ENCODE assay signal across 1 cellular context in the genomic region with DNA sequence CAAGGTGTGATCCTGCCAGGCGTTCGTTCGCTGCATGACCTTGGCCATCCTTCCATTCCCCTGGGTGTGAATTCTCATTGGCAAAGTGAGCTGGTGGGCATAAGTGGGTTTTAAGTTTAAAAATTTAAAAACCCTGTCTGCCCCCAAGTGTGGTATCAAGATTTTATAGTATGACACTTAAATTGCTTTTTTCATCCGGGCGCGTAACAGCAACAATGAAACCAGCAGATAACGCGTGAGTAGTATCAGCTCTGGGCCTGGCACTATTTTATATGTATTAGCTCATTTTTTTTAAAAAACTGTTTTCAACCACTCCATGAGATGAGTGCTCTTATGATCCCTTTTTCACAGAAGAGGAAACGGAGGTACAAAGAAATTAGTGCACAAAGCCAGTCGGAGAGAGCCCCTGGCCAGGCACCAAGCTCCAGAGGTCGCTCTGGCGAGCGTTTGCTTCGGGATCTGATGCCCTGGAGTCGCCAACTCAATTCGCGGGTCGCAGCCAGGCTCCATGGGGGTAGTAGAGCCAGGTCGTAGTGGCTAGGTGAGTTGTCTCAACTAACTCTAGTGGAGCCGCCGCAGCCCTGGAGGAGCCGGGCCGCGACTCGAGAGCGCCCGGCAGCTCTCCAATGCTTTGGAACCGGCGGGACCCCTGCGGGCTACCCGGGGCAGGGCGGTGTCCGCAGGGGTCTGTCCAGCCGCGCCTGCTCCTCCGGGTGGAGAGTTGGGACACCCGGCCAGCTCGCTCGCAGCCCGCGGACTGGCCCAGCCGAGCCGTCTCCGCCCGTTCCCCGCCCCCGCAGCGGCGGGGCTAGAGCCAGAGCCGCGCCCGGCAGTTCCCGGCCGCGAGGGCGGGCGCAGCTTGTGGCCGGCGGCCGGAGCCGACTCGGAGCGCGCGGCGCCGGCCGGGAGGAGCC.
TF ChIP-seq lines count a peak whose summit lies in the region.

A gene with protein sequence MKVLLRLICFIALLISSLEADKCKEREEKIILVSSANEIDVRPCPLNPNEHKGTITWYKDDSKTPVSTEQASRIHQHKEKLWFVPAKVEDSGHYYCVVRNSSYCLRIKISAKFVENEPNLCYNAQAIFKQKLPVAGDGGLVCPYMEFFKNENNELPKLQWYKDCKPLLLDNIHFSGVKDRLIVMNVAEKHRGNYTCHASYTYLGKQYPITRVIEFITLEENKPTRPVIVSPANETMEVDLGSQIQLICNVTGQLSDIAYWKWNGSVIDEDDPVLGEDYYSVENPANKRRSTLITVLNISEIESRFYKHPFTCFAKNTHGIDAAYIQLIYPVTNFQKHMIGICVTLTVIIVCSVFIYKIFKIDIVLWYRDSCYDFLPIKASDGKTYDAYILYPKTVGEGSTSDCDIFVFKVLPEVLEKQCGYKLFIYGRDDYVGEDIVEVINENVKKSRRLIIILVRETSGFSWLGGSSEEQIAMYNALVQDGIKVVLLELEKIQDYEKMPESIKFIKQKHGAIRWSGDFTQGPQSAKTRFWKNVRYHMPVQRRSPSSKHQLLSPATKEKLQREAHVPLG (plus strand): TSS at position 832 of the 914 bp plus-strand sequence. CDS start 14,979 bp downstream, outside the sequence.

TF ChIP-seq in HepG2, 621 proteins besides CTCF, POLR2A, EP300 and RAD21 (continued from another document and continues in another):
- TF ChIP-seq, protein P1, sequence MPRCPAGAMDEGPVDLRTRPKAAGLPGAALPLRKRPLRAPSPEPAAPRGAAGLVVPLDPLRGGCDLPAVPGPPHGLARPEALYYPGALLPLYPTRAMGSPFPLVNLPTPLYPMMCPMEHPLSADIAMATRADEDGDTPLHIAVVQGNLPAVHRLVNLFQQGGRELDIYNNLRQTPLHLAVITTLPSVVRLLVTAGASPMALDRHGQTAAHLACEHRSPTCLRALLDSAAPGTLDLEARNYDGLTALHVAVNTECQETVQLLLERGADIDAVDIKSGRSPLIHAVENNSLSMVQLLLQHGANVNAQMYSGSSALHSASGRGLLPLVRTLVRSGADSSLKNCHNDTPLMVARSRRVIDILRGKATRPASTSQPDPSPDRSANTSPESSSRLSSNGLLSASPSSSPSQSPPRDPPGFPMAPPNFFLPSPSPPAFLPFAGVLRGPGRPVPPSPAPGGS (CRISPR knock-in tag; IDR thresholded peaks at IDR 0.05) = no peak
- TF ChIP-seq GABPB1 (CRISPR knock-in tag; IDR thresholded peaks at IDR 0.05) (peak; percentile 67; the same call in 1 of the 2 replicates), ZNF510 (CRISPR knock-in tag; IDR thresholded peaks at IDR 0.05; ENCODE audit: low read depth) (peak; percentile 71; the same call in 1 of the 2 replicates), EEA1 (CRISPR knock-in tag; IDR thresholded peaks at IDR 0.05; ENCODE audit: borderline replicate concordance) (0 out of 2 replicates have a peak, but pooled peaks have one; percentile 16), ZNF451 (CRISPR knock-in tag; IDR thresholded peaks at IDR 0.05) (0 out of 2 replicates have a peak, but pooled peaks have one; percentile 34), ZNF660 (CRISPR knock-in tag; IDR thresholded peaks at IDR 0.05; ENCODE audit: borderline replicate concordance, low read depth) (no peak), KMT2A (CRISPR knock-in tag; IDR thresholded peaks at IDR 0.05) (peak; percentile 90; the same call in 1 of the 2 replicates), ZNF709 (CRISPR knock-in tag; IDR thresholded peaks at IDR 0.05) (0 out of 2 replicates have a peak, but pooled peaks have one; percentile 14), GPN1 (CRISPR knock-in tag; IDR thresholded peaks at IDR 0.05; ENCODE audit: borderline replicate concordance) (no peak), KLF12 (CRISPR knock-in tag; IDR thresholded peaks at IDR 0.05; ENCODE audit: borderline replicate concordance) (peak; percentile 82; the same call in 1 of the 2 replicates), HNRNPLL (IDR thresholded peaks at IDR 0.05; ENCODE audit: low read depth, low read length, poor library complexity, severe bottlenecking) (peak; percentile 56), ZNF234 (CRISPR knock-in tag; conservative IDR thresholded peaks at IDR 0.05) (no peak), POGZ (CRISPR knock-in tag; IDR thresholded peaks at IDR 0.05) (peak; percentile 59; the same call in 1 of the 2 replicates), ZNF530 (CRISPR knock-in tag; IDR thresholded peaks at IDR 0.05; ENCODE audit: low read depth) (no peak), ETV5 (CRISPR knock-in tag; IDR thresholded peaks at IDR 0.05; ENCODE audit: borderline replicate concordance) (0 out of 2 replicates have a peak, but pooled peaks have one; percentile 15), SP5 (CRISPR knock-in tag; IDR thresholded peaks at IDR 0.05; ENCODE audit: borderline replicate concordance, low read depth) (peak; percentile 47; the same call in 1 of the 2 replicates), TAF1 (CRISPR knock-in tag; IDR thresholded peaks at IDR 0.05) (peak; percentile 80), SRSF4 (IDR thresholded peaks at IDR 0.05; ENCODE audit: low read depth, low read length, poor library complexity, severe bottlenecking) (no peak), GABPA (IDR thresholded peaks at IDR 0.05; ENCODE audit: low read depth, low read length) (no peak), GABPA (CRISPR knock-in tag; IDR thresholded peaks at IDR 0.05; ENCODE audit: low read depth) (no peak), ZNF331 (CRISPR knock-in tag; IDR thresholded peaks at IDR 0.05) (0 out of 2 replicates have a peak, but pooled peaks have one; percentile 26), ISX (CRISPR knock-in tag; conservative IDR thresholded peaks at IDR 0.05) (0 out of 2 replicates have a peak, but pooled peaks have one; percentile 57), ZNF274 (CRISPR knock-in tag; IDR thresholded peaks at IDR 0.05) (peak; percentile 73; the same call in 1 of the 2 replicates), ZNF782 (CRISPR knock-in tag; IDR thresholded peaks at IDR 0.05; ENCODE audit: borderline replicate concordance) (peak; percentile 24; the same call in 1 of the 2 replicates), ZNF703 (CRISPR knock-in tag; IDR thresholded peaks at IDR 0.05; ENCODE audit: borderline replicate concordance) (peak; percentile 50; the same call in 1 of the 2 replicates), ARNT2 (CRISPR knock-in tag; IDR thresholded peaks at IDR 0.05; ENCODE audit: low read depth) (peak; percentile 53; the same call in 1 of the 2 replicates), SKI (IDR thresholded peaks at IDR 0.05; ENCODE audit: partially characterized antibody) (peak; percentile 58), HOXA3 (CRISPR knock-in tag; IDR thresholded peaks at IDR 0.05) (peak; percentile 75; the same call in 1 of the 2 replicates), YEATS4 (CRISPR knock-in tag; IDR thresholded peaks at IDR 0.05; ENCODE audit: borderline replicate concordance) (peak; percentile 82), SALL1 (CRISPR knock-in tag; IDR thresholded peaks at IDR 0.05) (peak; percentile 16; the same call in 1 of the 2 replicates), DMAP1 (CRISPR knock-in tag; IDR thresholded peaks at IDR 0.05) (peak; percentile 62; the same call in 1 of the 2 replicates), PCBP2 (optimal IDR thresholded peaks at IDR 0.05; ENCODE audit: low read depth, low read length, poor library complexity, severe bottlenecking) (no peak), CBX1 (IDR thresholded peaks at IDR 0.05; ENCODE audit: low read depth) (peak; percentile 60), RELA (CRISPR knock-in tag; IDR thresholded peaks at IDR 0.05) (no peak; the same call in 1 of the 2 replicates), MED1 (CRISPR knock-in tag; IDR thresholded peaks at IDR 0.05) (peak; percentile 77), GFI1 (CRISPR knock-in tag; IDR thresholded peaks at IDR 0.05; ENCODE audit: borderline replicate concordance) (peak; percentile 45; the same call in 1 of the 2 replicates), CCDC6 (CRISPR knock-in tag; IDR thresholded peaks at IDR 0.05) (peak; percentile 74; the same call in 1 of the 2 replicates), ADNP (CRISPR knock-in tag; IDR thresholded peaks at IDR 0.05) (no peak), FOSL1 (CRISPR knock-in tag; IDR thresholded peaks at IDR 0.05; ENCODE audit: borderline replicate concordance) (no peak), ZNF34 (CRISPR knock-in tag; IDR thresholded peaks at IDR 0.05; ENCODE audit: borderline replicate concordance) (0 out of 2 replicates have a peak, but pooled peaks have one; percentile 71), ZNF484 (CRISPR knock-in tag; IDR thresholded peaks at IDR 0.05; ENCODE audit: borderline replicate concordance, low read depth) (peak; percentile 60; the same call in 1 of the 2 replicates)
- TF ChIP-seq, protein P2, sequence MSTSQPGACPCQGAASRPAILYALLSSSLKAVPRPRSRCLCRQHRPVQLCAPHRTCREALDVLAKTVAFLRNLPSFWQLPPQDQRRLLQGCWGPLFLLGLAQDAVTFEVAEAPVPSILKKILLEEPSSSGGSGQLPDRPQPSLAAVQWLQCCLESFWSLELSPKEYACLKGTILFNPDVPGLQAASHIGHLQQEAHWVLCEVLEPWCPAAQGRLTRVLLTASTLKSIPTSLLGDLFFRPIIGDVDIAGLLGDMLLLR (CRISPR knock-in tag; IDR thresholded peaks at IDR 0.05) = no peak; the same call in 1 of the 2 replicates
- TF ChIP-seq, protein P3, sequence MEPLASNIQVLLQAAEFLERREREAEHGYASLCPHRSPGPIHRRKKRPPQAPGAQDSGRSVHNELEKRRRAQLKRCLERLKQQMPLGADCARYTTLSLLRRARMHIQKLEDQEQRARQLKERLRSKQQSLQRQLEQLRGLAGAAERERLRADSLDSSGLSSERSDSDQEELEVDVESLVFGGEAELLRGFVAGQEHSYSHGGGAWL (CRISPR knock-in tag; IDR thresholded peaks at IDR 0.05) = peak; percentile 49; the same call in 1 of the 2 replicates
- TF ChIP-seq, protein P4, sequence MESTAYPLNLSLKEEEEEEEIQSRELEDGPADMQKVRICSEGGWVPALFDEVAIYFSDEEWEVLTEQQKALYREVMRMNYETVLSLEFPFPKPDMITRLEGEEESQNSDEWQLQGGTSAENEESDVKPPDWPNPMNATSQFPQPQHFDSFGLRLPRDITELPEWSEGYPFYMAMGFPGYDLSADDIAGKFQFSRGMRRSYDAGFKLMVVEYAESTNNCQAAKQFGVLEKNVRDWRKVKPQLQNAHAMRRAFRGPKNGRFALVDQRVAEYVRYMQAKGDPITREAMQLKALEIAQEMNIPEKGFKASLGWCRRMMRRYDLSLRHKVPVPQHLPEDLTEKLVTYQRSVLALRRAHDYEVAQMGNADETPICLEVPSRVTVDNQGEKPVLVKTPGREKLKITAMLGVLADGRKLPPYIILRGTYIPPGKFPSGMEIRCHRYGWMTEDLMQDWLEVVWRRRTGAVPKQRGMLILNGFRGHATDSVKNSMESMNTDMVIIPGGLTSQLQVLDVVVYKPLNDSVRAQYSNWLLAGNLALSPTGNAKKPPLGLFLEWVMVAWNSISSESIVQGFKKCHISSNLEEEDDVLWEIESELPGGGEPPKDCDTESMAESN (CRISPR knock-in tag; conservative IDR thresholded peaks at IDR 0.05) = peak; percentile 41; the same call in 1 of the 2 replicates
- TF ChIP-seq, protein P5, sequence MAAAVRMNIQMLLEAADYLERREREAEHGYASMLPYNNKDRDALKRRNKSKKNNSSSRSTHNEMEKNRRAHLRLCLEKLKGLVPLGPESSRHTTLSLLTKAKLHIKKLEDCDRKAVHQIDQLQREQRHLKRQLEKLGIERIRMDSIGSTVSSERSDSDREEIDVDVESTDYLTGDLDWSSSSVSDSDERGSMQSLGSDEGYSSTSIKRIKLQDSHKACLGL (CRISPR knock-in tag; IDR thresholded peaks at IDR 0.05) = peak; percentile 24; the same call in 1 of the 2 replicates
- TF ChIP-seq, protein P6, sequence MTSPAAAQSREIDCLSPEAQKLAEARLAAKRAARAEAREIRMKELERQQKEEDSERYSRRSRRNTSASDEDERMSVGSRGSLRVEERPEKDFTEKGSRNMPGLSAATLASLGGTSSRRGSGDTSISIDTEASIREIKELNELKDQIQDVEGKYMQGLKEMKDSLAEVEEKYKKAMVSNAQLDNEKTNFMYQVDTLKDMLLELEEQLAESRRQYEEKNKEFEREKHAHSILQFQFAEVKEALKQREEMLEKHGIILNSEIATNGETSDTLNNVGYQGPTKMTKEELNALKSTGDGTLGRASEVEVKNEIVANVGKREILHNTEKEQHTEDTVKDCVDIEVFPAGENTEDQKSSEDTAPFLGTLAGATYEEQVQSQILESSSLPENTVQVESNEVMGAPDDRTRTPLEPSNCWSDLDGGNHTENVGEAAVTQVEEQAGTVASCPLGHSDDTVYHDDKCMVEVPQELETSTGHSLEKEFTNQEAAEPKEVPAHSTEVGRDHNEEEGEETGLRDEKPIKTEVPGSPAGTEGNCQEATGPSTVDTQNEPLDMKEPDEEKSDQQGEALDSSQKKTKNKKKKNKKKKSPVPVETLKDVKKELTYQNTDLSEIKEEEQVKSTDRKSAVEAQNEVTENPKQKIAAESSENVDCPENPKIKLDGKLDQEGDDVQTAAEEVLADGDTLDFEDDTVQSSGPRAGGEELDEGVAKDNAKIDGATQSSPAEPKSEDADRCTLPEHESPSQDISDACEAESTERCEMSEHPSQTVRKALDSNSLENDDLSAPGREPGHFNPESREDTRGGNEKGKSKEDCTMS (CRISPR knock-in tag; conservative IDR thresholded peaks at IDR 0.05) = no peak
- TF ChIP-seq, protein P7, sequence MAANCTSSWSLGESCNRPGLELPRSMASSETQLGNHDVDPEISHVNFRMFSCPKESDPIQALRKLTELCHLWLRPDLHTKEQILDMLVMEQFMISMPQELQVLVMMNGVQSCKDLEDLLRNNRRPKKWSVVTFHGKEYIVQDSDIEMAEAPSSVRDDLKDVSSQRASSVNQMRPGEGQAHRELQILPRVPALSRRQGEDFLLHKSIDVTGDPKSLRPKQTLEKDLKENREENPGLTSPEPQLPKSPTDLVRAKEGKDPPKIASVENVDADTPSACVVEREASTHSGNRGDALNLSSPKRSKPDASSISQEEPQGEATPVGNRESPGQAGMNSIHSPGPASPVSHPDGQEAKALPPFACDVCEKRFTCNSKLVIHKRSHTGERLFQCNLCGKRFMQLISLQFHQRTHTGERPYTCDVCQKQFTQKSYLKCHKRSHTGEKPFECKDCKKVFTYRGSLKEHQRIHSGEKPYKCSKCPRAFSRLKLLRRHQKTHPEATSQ (CRISPR knock-in tag; IDR thresholded peaks at IDR 0.05; ENCODE audit: borderline replicate concordance) = no peak
- TF ChIP-seq, protein P8, sequence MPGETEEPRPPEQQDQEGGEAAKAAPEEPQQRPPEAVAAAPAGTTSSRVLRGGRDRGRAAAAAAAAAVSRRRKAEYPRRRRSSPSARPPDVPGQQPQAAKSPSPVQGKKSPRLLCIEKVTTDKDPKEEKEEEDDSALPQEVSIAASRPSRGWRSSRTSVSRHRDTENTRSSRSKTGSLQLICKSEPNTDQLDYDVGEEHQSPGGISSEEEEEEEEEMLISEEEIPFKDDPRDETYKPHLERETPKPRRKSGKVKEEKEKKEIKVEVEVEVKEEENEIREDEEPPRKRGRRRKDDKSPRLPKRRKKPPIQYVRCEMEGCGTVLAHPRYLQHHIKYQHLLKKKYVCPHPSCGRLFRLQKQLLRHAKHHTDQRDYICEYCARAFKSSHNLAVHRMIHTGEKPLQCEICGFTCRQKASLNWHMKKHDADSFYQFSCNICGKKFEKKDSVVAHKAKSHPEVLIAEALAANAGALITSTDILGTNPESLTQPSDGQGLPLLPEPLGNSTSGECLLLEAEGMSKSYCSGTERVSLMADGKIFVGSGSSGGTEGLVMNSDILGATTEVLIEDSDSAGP (CRISPR knock-in tag; IDR thresholded peaks at IDR 0.05; ENCODE audit: borderline replicate concordance) = peak; percentile 82
